26 cellular contexts compared by ENCODE assay signal in genomic region chr21:32908529-32908928, GRCh38.
"Had no signal": no experiment of that assay in that cellular context is flagged by ENCODE, and none has a peak within 500 bp of the region (broad histone marks: within the 10 kb centered on the region; RNA-seq: fewer than 3 reads in every experiment).

No MANE protein-coding gene starts in this region.

- H3K27me3 ChIP-seq: ascending aorta, cardiac muscle cell, dorsolateral prefrontal cortex, left lung, suprapubic skin, tibial artery had no signal

- H3K36me3 ChIP-seq: ascending aorta, cardiac muscle cell, left lung, lower lobe of right lung, suprapubic skin, tibial artery had no signal

- DNase-seq: activated CD4-positive, alpha-beta memory T cell treated with anti-CD3 and anti-CD28 coated beads for 36 hours; activated CD4-positive, alpha-beta T cell treated with anti-CD3 and anti-CD28 coated beads, Interleukin-2, amount 10 ng/mL, durations not matched to agents 24 days and 14 days; activated CD8-positive, alpha-beta memory T cell treated with anti-CD3 and anti-CD28 coated beads, Interleukin-2, amount 50 U/mL, for 4 hours; activated gamma-delta T cell; activated naive CD4-positive, alpha-beta T cell treated with anti-CD3 and anti-CD28 coated beads, Interleukin-2, amount 10 ng/mL, durations not matched to agents 7 days and 5 days; activated naive CD8-positive, alpha-beta T cell treated with anti-CD3 and anti-CD28 coated beads, Interleukin-2, amount 10 ng/mL, durations not matched to agents 7 days and 5 days; activated T-cell treated with anti-CD3 and anti-CD28 coated beads, Interleukin-2, amount 50 U/mL, for 1 hour; cerebellar nuclear complex; dorsolateral prefrontal cortex; effector memory CD4-positive, alpha-beta T cell; kidney glomerular epithelial cell; left lung; lower lobe of right lung; mesenchymal stem cell; naive thymus-derived CD8-positive, alpha-beta T cell; nucleus accumbens; psoas muscle; stimulated activated CD4-positive, alpha-beta T cell treated with anti-CD3 and anti-CD28 coated beads, Interleukin-1b, Interleukin-23, amount 100 ng/mL, for 48 hours; stimulated activated naive CD4-positive, alpha-beta T cell; tibial artery had no signal

- H3K4me3 ChIP-seq: ascending aorta, cardiac muscle cell, coronary artery, dorsolateral prefrontal cortex, left lung, lower lobe of right lung, psoas muscle, smooth muscle cell, suprapubic skin, tibial artery had no signal

- H3K4me2 ChIP-seq: smooth muscle cell had no signal

- ATAC-seq: left lung; lower lobe of right lung; naive thymus-derived CD8-positive, alpha-beta T cell; psoas muscle had no signal

- H3K4me1 ChIP-seq: ascending aorta, left lung, lower lobe of right lung, parathyroid adenoma, psoas muscle, suprapubic skin, tibial artery had no signal

- H3K9me3 ChIP-seq: ascending aorta, left lung, lower lobe of right lung, psoas muscle, suprapubic skin, tibial artery had no signal

- H3K27ac ChIP-seq: ascending aorta, cardiac muscle cell, coronary artery, dorsolateral prefrontal cortex, left lung, lower lobe of right lung, parathyroid adenoma, psoas muscle, suprapubic skin, tibial artery had no signal
